ENCODE assay signal across 1 cellular context in the genomic region with DNA sequence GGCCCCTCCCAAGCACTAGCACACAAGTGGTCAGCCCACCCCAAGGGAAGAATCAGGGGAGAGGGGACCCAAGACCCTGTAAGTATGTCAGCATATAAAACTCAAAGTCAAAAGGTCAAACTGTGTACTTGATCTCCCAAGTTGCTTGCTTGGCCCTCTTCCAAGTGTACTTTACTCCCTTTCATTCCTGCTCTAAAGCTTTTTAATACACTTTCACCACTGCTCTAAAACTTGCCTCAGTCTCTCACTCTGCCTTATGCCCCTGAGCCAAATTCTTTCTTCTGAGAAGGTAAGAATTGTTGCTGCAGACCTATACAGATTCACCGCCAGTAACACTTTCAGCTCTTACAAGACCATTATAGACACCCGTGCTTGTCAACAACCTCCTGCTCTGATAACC.
TF ChIP-seq lines count a peak whose summit lies in the region.

No MANE protein-coding gene starts in this region.

TF ChIP-seq in GM12878, 131 proteins besides CTCF, POLR2A, EP300 and RAD21:
- no peak for TF ChIP-seq IRF4 (IDR thresholded peaks at IDR 0.05; ENCODE audit: low read depth, low read length)
- TF ChIP-seq STAT3 (IDR thresholded peaks at IDR 0.05; ENCODE audit: low read depth, low read length): no peak
- TF ChIP-seq ZNF217 (IDR thresholded peaks at IDR 0.05): no peak
- TF ChIP-seq, protein P1, sequence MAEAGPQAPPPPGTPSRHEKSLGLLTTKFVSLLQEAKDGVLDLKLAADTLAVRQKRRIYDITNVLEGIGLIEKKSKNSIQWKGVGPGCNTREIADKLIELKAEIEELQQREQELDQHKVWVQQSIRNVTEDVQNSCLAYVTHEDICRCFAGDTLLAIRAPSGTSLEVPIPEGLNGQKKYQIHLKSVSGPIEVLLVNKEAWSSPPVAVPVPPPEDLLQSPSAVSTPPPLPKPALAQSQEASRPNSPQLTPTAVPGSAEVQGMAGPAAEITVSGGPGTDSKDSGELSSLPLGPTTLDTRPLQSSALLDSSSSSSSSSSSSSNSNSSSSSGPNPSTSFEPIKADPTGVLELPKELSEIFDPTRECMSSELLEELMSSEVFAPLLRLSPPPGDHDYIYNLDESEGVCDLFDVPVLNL (IDR thresholded peaks at IDR 0.05; ENCODE audit: low read depth, low read length): no peak
- no peak for TF ChIP-seq NBN (IDR thresholded peaks at IDR 0.05)
- TF ChIP-seq BACH1 (IDR thresholded peaks at IDR 0.05; ENCODE audit: borderline replicate concordance): no peak
- TF ChIP-seq, protein P2, sequence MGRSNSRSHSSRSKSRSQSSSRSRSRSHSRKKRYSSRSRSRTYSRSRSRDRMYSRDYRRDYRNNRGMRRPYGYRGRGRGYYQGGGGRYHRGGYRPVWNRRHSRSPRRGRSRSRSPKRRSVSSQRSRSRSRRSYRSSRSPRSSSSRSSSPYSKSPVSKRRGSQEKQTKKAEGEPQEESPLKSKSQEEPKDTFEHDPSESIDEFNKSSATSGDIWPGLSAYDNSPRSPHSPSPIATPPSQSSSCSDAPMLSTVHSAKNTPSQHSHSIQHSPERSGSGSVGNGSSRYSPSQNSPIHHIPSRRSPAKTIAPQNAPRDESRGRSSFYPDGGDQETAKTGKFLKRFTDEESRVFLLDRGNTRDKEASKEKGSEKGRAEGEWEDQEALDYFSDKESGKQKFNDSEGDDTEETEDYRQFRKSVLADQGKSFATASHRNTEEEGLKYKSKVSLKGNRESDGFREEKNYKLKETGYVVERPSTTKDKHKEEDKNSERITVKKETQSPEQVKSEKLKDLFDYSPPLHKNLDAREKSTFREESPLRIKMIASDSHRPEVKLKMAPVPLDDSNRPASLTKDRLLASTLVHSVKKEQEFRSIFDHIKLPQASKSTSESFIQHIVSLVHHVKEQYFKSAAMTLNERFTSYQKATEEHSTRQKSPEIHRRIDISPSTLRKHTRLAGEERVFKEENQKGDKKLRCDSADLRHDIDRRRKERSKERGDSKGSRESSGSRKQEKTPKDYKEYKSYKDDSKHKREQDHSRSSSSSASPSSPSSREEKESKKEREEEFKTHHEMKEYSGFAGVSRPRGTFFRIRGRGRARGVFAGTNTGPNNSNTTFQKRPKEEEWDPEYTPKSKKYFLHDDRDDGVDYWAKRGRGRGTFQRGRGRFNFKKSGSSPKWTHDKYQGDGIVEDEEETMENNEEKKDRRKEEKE (IDR thresholded peaks at IDR 0.05): no peak
- TF ChIP-seq, protein P3, sequence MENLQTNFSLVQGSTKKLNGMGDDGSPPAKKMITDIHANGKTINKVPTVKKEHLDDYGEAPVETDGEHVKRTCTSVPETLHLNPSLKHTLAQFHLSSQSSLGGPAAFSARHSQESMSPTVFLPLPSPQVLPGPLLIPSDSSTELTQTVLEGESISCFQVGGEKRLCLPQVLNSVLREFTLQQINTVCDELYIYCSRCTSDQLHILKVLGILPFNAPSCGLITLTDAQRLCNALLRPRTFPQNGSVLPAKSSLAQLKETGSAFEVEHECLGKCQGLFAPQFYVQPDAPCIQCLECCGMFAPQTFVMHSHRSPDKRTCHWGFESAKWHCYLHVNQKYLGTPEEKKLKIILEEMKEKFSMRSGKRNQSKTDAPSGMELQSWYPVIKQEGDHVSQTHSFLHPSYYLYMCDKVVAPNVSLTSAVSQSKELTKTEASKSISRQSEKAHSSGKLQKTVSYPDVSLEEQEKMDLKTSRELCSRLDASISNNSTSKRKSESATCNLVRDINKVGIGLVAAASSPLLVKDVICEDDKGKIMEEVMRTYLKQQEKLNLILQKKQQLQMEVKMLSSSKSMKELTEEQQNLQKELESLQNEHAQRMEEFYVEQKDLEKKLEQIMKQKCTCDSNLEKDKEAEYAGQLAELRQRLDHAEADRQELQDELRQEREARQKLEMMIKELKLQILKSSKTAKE (IDR thresholded peaks at IDR 0.05; ENCODE audit: low read depth, poor library complexity, severe bottlenecking): no peak
- no peak for TF ChIP-seq ZNF207 (IDR thresholded peaks at IDR 0.05; ENCODE audit: borderline replicate concordance)
- TF ChIP-seq, protein P4, sequence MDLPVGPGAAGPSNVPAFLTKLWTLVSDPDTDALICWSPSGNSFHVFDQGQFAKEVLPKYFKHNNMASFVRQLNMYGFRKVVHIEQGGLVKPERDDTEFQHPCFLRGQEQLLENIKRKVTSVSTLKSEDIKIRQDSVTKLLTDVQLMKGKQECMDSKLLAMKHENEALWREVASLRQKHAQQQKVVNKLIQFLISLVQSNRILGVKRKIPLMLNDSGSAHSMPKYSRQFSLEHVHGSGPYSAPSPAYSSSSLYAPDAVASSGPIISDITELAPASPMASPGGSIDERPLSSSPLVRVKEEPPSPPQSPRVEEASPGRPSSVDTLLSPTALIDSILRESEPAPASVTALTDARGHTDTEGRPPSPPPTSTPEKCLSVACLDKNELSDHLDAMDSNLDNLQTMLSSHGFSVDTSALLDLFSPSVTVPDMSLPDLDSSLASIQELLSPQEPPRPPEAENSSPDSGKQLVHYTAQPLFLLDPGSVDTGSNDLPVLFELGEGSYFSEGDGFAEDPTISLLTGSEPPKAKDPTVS (IDR thresholded peaks at IDR 0.05; ENCODE audit: low read depth, low read length): no peak
- TF ChIP-seq ZBED1 (IDR thresholded peaks at IDR 0.05; ENCODE audit: borderline replicate concordance): no peak
- TF ChIP-seq CHD4 (IDR thresholded peaks at IDR 0.05): no peak
- TF ChIP-seq KLF5 (IDR thresholded peaks at IDR 0.05; ENCODE audit: partially characterized antibody): no peak
TF ChIP-seq in GM12878: peak in this region for 0.
